ENCODE assay signal across 9 cellular contexts in genomic region chrX:39821011-39821708, GRCh38.
DNase-seq lines count a peak whose midpoint lies in the region; ATAC-seq and TF ChIP-seq lines count a peak whose summit lies in the region.
"Had no signal": no experiment of that assay in that cellular context is flagged by ENCODE, and none has a peak within 500 bp of the region (broad histone marks: within the 10 kb centered on the region; RNA-seq: fewer than 3 reads in every experiment).

No MANE protein-coding gene starts in this region.

- TF ChIP-seq CTCF in WI38 (IDR thresholded peaks at IDR 0.05; ENCODE audit: low read depth, low read length) = no peak
- no peak for TF ChIP-seq CTCF in fibroblast of villous mesenchyme (IDR thresholded peaks at IDR 0.05; ENCODE audit: insufficient read depth, low read depth, low read length)

- ATAC-seq in sciatic nerve (peak; percentile 43), HG03175 (IDR thresholded peaks at IDR 0.05; ENCODE audit: unreplicated experiment) (no peak), HG02763 (IDR thresholded peaks at IDR 0.05; ENCODE audit: unreplicated experiment) (no peak)

- DNase-seq in NOMO-1 treated with DMSO at 0.1 percent for 48 hours (lab: John Stamatoyannopoulos, UW; ENCODE audit: unreplicated experiment) (peak; percentile 11), NOMO-1 treated with dmso at 0.1 percent for 144 hours (lab: John Stamatoyannopoulos, UW; ENCODE audit: unreplicated experiment) (no peak), fibroblast of villous mesenchyme (ENCODE audit: low read depth) (peak; percentile 42), sciatic nerve (ENCODE audit: low spot score) (peak; percentile 66), HPDE6-E6E7 (ENCODE audit: extremely low spot score) (no peak)
- DNase-seq: DND-41 had no signal

- H3K4me3 ChIP-seq in WI38 (ENCODE audit: low read depth, low read length) (peak overlapping the region; percentile 52), fibroblast of villous mesenchyme (ENCODE audit: low read depth, low read length) (peak overlapping the region; percentile 48)

- intact Hi-C loops in sciatic nerve (cut with DNase I) = no loop called here

Comparison
In these comparisons a context has a peak if more than half of its experiments do, and no peak if none do; other contexts are left out.
1. DNase-seq: peak in NOMO-1 treated with DMSO at 0.1 percent for 48 hours (single experiment), fibroblast of villous mesenchyme (single experiment) and sciatic nerve (single experiment); none in NOMO-1 treated with dmso at 0.1 percent for 144 hours (single experiment) and HPDE6-E6E7 (single experiment).